Comparison of ENCODE assay signal across 8 cellular contexts in genomic region chr15:38696120-38696727, GRCh38.
DNase-seq lines count a peak whose midpoint lies in the region; ATAC-seq lines count a peak whose summit lies in the region.

No MANE protein-coding gene starts in this region.

- peaks cover 0 to 4% (median 0%) of the 10 kb centered on the region in 8 donors for H3K9me3 Mint-ChIP-seq in CD4-positive, alpha-beta memory T cell
- peaks cover 3% of the 10 kb centered on the region for H3K9me3 Mint-ChIP-seq in activated T-helper 1 cell treated with anti-CD3 and anti-CD28 coated beads, Interleukin-12 subunit alpha, Interleukin-12 subunit beta, Interleukin-2, Interleukin-4 antibody, amounts not matched to agents 30 ng/mL and 10 ng/mL and 1 ng/mL, durations not matched to agents 14 hours and 24 hours and 36 hours

- H3K4me3 Mint-ChIP-seq in CD4-positive, alpha-beta memory T cell: peak overlapping the region; percentile 38 to 68 (median 64)
- H3K4me3 Mint-ChIP-seq in activated T-helper 1 cell treated with anti-CD3 and anti-CD28 coated beads, Interleukin-12 subunit alpha, Interleukin-12 subunit beta, Interleukin-2, Interleukin-4 antibody, amounts not matched to agents 30 ng/mL and 10 ng/mL and 1 ng/mL, durations not matched to agents 14 hours and 24 hours and 36 hours: peak overlapping the region; percentile 74

- DNase-seq in CD4-positive, alpha-beta memory T cell: peak; percentile 58 to 88 (median 62)
- DNase-seq in MV-4-11 (lab: John Stamatoyannopoulos, UW): peak; percentile 85
- peak; percentile 73 for DNase-seq in activated T-helper 1 cell treated with anti-CD3 and anti-CD28 coated beads, Interleukin-12 subunit alpha, Interleukin-12 subunit beta, Interleukin-2, Interleukin-4 antibody, amounts not matched to agents 30 ng/mL and 10 ng/mL and 1 ng/mL, durations not matched to agents 14 hours and 24 hours and 36 hours (ENCODE audit: low spot score)
- DNase-seq in stimulated activated CD4-positive, alpha-beta T cell treated with anti-CD3 and anti-CD28 coated beads, Interleukin-12 subunit alpha, Interleukin-12 subunit beta, amount 100 ng/mL, for 4 hours: peak; percentile 49
- DNase-seq in cerebellar nuclear complex (lab: John Stamatoyannopoulos, UW): no peak
- DNase-seq in anterior cingulate cortex (lab: John Stamatoyannopoulos, UW): no peak

- peaks cover 71% of the 10 kb centered on the region for H3K4me1 ChIP-seq in CD4-positive, alpha-beta memory T cell (ENCODE audit: insufficient read depth, low read length)

- POLR2A ChIA-PET in CD4-positive, alpha-beta memory T cell (lab: Charles Lee; ENCODE audit: partially characterized antibody): interaction anchor here (0.9 to 8.7 kb wide), 18 partner anchors 9 to 929 kb away, joined by 3 to 152 read pairs (median 6); partner anchors contain the start of genes FAM98B and RASGRP1

- no peaks in the 10 kb centered on the region for H3K36me3 Mint-ChIP-seq in CD4-positive, alpha-beta memory T cell
- peaks cover 8% of the 10 kb centered on the region for H3K36me3 Mint-ChIP-seq in activated T-helper 1 cell treated with anti-CD3 and anti-CD28 coated beads, Interleukin-12 subunit alpha, Interleukin-12 subunit beta, Interleukin-2, Interleukin-4 antibody, amounts not matched to agents 30 ng/mL and 10 ng/mL and 1 ng/mL, durations not matched to agents 14 hours and 24 hours and 36 hours (ENCODE audit: low read depth)

- peak overlapping the region; percentile 72 to 93 (median 87) for H3K27ac Mint-ChIP-seq in CD4-positive, alpha-beta memory T cell
- peak overlapping the region; percentile 89 for H3K27ac Mint-ChIP-seq in activated T-helper 1 cell treated with anti-CD3 and anti-CD28 coated beads, Interleukin-12 subunit alpha, Interleukin-12 subunit beta, Interleukin-2, Interleukin-4 antibody, amounts not matched to agents 30 ng/mL and 10 ng/mL and 1 ng/mL, durations not matched to agents 14 hours and 24 hours and 36 hours

- ATAC-seq in GM21515 (IDR thresholded peaks at IDR 0.05; ENCODE audit: unreplicated experiment) (peak; percentile 51), GM19324 (IDR thresholded peaks at IDR 0.05; ENCODE audit: low FRiP score, unreplicated experiment) (no peak)

- CTCF ChIA-PET in CD4-positive, alpha-beta memory T cell (lab: Charles Lee; ENCODE audit: partially characterized antibody): interaction anchor here (1.1 to 19.6 kb wide), 10 partner anchors 9 to 255 kb away, joined by 4 to 717 read pairs (median 81); partner anchors contain the start of genes FAM98B and RASGRP1

- H3K27me3 Mint-ChIP-seq in CD4-positive, alpha-beta memory T cell: no peaks in the 10 kb centered on the region
- no peaks in the 10 kb centered on the region for H3K27me3 Mint-ChIP-seq in activated T-helper 1 cell treated with anti-CD3 and anti-CD28 coated beads, Interleukin-12 subunit alpha, Interleukin-12 subunit beta, Interleukin-2, Interleukin-4 antibody, amounts not matched to agents 30 ng/mL and 10 ng/mL and 1 ng/mL, durations not matched to agents 14 hours and 24 hours and 36 hours (ENCODE audit: insufficient read depth)

- intact Hi-C loops in CD4-positive, alpha-beta memory T cell (cut with micrococcal nuclease): no loop called here
- intact Hi-C loops in activated T-helper 1 cell treated with anti-CD3 and anti-CD28 coated beads, Interleukin-12 subunit alpha, Interleukin-12 subunit beta, Interleukin-2, Interleukin-4 antibody, amounts not matched to agents 30 ng/mL and 10 ng/mL and 1 ng/mL, durations not matched to agents 14 hours and 24 hours and 36 hours (cut with micrococcal nuclease): loop anchor here (5.0 to 10.0 kb wide), 4 partner anchors 209 to 926 kb away; partner anchors contain the start of gene SPRED1

- H3K9me3 ChIP-seq in CD4-positive, alpha-beta memory T cell (ENCODE audit: control insufficient read depth in 1 of 2, low read length in 2 of 2): no peaks in the 10 kb centered on the region

- H3K27me3 ChIP-seq in CD4-positive, alpha-beta memory T cell (ENCODE audit: insufficient read depth, low read length): no peaks in the 10 kb centered on the region

- no peaks in the 10 kb centered on the region for H3K36me3 ChIP-seq in CD4-positive, alpha-beta memory T cell (ENCODE audit: insufficient read depth, low read length)

- peaks cover 47 to 76% (median 58%) of the 10 kb centered on the region in 4 donors for H3K4me1 Mint-ChIP-seq in CD4-positive, alpha-beta memory T cell
- peaks cover 83% of the 10 kb centered on the region for H3K4me1 Mint-ChIP-seq in activated T-helper 1 cell treated with anti-CD3 and anti-CD28 coated beads, Interleukin-12 subunit alpha, Interleukin-12 subunit beta, Interleukin-2, Interleukin-4 antibody, amounts not matched to agents 30 ng/mL and 10 ng/mL and 1 ng/mL, durations not matched to agents 14 hours and 24 hours and 36 hours (ENCODE audit: low read depth)

- H3K4me3 ChIP-seq in CD4-positive, alpha-beta memory T cell (ENCODE audit: low read length in 2 of 2): peak overlapping the region in 1 of 2 donors; percentile 40

- H3K27ac ChIP-seq in CD4-positive, alpha-beta memory T cell (ENCODE audit: low read depth, low read length): peak overlapping the region; percentile 48

Comparison
In these comparisons a context has a peak if more than half of its experiments do, and no peak if none do; other contexts are left out.
1. DNase-seq: peak in CD4-positive, alpha-beta memory T cell (5 of 5), MV-4-11 (single experiment), activated T-helper 1 cell treated with anti-CD3 and anti-CD28 coated beads, Interleukin-12 subunit alpha, Interleukin-12 subunit beta, Interleukin-2, Interleukin-4 antibody, amounts not matched to agents 30 ng/mL and 10 ng/mL and 1 ng/mL, durations not matched to agents 14 hours and 24 hours and 36 hours (single experiment) and stimulated activated CD4-positive, alpha-beta T cell treated with anti-CD3 and anti-CD28 coated beads, Interleukin-12 subunit alpha, Interleukin-12 subunit beta, amount 100 ng/mL, for 4 hours (single experiment); none in cerebellar nuclear complex (0 of 2) and anterior cingulate cortex (0 of 58).